7 cellular contexts compared by ENCODE assay signal in the genomic region with DNA sequence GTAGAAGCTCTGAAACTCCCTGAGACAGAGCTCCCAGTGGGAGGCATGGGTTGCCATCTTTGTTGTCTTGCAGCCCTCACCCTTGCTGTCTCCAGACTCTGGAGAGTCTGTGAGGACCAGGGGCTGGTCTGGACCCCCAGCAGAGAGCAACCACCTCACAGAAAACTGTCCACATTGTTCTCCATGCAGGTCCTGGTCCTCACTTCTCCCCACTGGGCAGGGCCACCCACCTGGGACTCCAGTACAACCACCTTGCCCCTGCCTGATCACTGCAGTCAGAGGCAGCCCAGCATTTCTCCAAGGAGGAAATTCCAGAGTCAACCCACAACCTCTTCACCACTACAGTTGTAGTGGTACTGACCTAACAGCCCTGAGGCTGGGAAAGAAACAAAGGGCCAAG.
"Had no signal": no experiment of that assay in that cellular context is flagged by ENCODE, and none has a peak within 500 bp of the region (broad histone marks: within the 10 kb centered on the region; RNA-seq: fewer than 3 reads in every experiment).

No MANE protein-coding gene starts in this region.

- H3K4me3 Mint-ChIP-seq: HFFc6, IgD-negative memory B cell had no signal

- H3K4me3 ChIP-seq: GM23248, HAP-1 had no signal

- H3K4me1 Mint-ChIP-seq: IgD-negative memory B cell had no signal

- H3K4me1 ChIP-seq: HAP-1 had no signal

- H3K27ac ChIP-seq: GM23248, HL-60 had no signal

- DNase-seq: GM23248, GOT3, H7, HFFc6 had no signal

- H3K36me3 ChIP-seq: HAP-1 had no signal

- H3K9me3 Mint-ChIP-seq: HFFc6 had no signal

- H2AFZ ChIP-seq: GM23248 had no signal

- H3K9ac ChIP-seq: GM23248 had no signal

- H3K27ac Mint-ChIP-seq: HFFc6, IgD-negative memory B cell had no signal

- H3K9me3 ChIP-seq: HAP-1 had no signal
